Comparison of ENCODE assay signal across 1 cellular context in the genomic region with DNA sequence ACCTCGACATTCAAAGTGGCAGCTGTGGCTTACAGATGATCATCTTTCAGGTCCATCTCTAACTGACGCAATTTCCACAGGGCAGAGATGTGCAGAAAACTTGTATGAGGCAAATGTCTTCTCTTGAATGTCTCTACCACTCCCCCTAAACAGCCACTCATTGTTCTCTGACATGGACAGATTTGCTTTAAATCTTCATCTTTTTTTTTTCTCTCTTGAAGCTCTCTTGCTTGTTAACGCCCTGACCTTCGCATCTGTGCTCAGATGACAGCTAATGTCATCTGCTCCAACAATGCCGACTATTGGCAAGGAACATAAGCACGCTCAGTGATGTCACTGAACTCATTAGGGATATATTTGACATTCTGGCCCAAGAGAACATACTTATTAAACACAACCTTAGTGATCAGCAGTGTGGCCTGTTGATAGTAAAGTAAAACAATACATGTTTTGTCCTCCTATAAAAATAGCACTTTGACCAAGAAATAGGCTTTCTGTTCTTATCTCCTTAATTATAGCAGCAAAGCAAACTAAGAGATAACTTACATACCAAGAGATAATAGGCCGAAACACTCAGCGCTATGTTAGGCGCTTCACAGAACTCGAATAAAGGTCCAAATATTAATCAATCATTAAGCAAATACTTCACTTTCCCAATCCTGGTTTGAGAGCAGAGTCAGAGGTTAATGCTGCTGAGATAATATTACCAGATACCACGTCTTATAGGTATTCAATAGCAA.
TF ChIP-seq lines count a peak whose summit lies in the region.

No MANE protein-coding gene starts in this region.

TF ChIP-seq in neural cell, 6 proteins besides CTCF, POLR2A, EP300 and RAD21:
- TF ChIP-seq TAF1 (IDR thresholded peaks at IDR 0.05; ENCODE audit: low read depth) (no peak), SMC3 (conservative IDR thresholded peaks at IDR 0.05; ENCODE audit: poor library complexity) (no peak), EZH2 (IDR thresholded peaks at IDR 0.05; ENCODE audit: borderline replicate concordance, insufficient read depth, low read length, poor library complexity, severe bottlenecking) (no peak), MXI1 (conservative IDR thresholded peaks at IDR 0.05; ENCODE audit: poor library complexity, severe bottlenecking) (no peak), POLR2AphosphoS5 (IDR thresholded peaks at IDR 0.05) (no peak)
- TF ChIP-seq, protein P1, sequence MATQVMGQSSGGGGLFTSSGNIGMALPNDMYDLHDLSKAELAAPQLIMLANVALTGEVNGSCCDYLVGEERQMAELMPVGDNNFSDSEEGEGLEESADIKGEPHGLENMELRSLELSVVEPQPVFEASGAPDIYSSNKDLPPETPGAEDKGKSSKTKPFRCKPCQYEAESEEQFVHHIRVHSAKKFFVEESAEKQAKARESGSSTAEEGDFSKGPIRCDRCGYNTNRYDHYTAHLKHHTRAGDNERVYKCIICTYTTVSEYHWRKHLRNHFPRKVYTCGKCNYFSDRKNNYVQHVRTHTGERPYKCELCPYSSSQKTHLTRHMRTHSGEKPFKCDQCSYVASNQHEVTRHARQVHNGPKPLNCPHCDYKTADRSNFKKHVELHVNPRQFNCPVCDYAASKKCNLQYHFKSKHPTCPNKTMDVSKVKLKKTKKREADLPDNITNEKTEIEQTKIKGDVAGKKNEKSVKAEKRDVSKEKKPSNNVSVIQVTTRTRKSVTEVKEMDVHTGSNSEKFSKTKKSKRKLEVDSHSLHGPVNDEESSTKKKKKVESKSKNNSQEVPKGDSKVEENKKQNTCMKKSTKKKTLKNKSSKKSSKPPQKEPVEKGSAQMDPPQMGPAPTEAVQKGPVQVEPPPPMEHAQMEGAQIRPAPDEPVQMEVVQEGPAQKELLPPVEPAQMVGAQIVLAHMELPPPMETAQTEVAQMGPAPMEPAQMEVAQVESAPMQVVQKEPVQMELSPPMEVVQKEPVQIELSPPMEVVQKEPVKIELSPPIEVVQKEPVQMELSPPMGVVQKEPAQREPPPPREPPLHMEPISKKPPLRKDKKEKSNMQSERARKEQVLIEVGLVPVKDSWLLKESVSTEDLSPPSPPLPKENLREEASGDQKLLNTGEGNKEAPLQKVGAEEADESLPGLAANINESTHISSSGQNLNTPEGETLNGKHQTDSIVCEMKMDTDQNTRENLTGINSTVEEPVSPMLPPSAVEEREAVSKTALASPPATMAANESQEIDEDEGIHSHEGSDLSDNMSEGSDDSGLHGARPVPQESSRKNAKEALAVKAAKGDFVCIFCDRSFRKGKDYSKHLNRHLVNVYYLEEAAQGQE (IDR thresholded peaks at IDR 0.05; ENCODE audit: borderline replicate concordance): no peak
TF ChIP-seq in neural cell: peak in this region for 0.
